14 cellular contexts compared by ENCODE assay signal in the genomic region with DNA sequence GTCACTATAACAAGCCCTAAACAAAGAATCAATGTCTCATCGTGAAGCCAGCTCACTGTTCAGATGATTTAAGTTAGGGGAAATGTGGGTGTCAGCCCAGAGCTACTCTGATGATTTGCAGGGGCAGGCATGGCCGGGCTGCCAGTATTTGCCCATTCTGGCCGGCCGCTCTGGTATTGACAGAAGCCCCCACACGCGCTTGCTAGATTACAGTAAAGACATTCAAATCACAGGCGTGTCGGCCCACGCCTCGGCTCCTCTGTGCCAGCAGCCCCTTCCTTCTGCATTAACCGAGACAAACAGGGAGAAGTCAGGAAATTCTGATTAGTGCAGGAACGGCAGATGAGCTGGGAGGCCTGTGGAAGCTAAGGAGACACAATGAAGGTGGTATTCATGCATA.
"Had no signal": no experiment of that assay in that cellular context is flagged by ENCODE, and none has a peak within 500 bp of the region (broad histone marks: within the 10 kb centered on the region; RNA-seq: fewer than 3 reads in every experiment).

No MANE protein-coding gene starts in this region.

- DNase-seq: effector memory CD8-positive, alpha-beta T cell; foreskin keratinocyte; heart left ventricle; hippocampal formation; right cardiac atrium; stimulated activated CD4-positive, alpha-beta T cell treated with anti-CD3 and anti-CD28 coated beads, Interleukin-4, amount 100 ng/mL, for 1 hour; stimulated activated naive B cell treated with anti-CD40 and anti-IgM and Interleukin-4, amounts not matched to agents 10 μg/mL and 1 μg/mL and 100 μg/mL, for 72 hours; stimulated activated naive CD8-positive, alpha-beta T cell treated with anti-CD3 and anti-CD28 coated beads, Interleukin-15, amount 100 ng/mL, for 72 hours; transverse colon had no signal

- ATAC-seq: effector memory CD8-positive, alpha-beta T cell; foreskin keratinocyte; heart left ventricle; mucosa of descending colon; natural killer cell treated with Interleukin-12 subunit alpha and Interleukin-12 subunit beta and Interleukin-15 and Interleukin-18, amount 100 ng/mL, for 72 hours; stimulated activated naive B cell treated with anti-CD40 and anti-IgM and Interleukin-4, amounts not matched to agents 10 μg/mL and 1 μg/mL and 100 μg/mL, for 72 hours; stimulated activated naive CD8-positive, alpha-beta T cell treated with anti-CD3 and anti-CD28 coated beads, Interleukin-15, amount 100 ng/mL, for 72 hours had no signal

- FAIRE-seq: colon had no signal

- H3K36me3 ChIP-seq: heart left ventricle, thoracic aorta, transverse colon had no signal

- H3K27ac Mint-ChIP-seq: dendritic cell treated with granulocyte-macrophage colony-stimulating factor and Interleukin-4, amounts not matched to agents 40 ng/mL and 50 ng/mL, for 4 days; effector memory CD8-positive, alpha-beta T cell; natural killer cell treated with Interleukin-12 subunit alpha and Interleukin-12 subunit beta and Interleukin-15 and Interleukin-18, amount 100 ng/mL, for 72 hours; stimulated activated naive B cell treated with anti-CD40 and anti-IgM and Interleukin-4, amounts not matched to agents 10 μg/mL and 1 μg/mL and 100 μg/mL, for 72 hours; stimulated activated naive CD8-positive, alpha-beta T cell treated with anti-CD3 and anti-CD28 coated beads, Interleukin-15, amount 100 ng/mL, for 72 hours had no signal

- H3K4me3 Mint-ChIP-seq: dendritic cell treated with granulocyte-macrophage colony-stimulating factor and Interleukin-4, amounts not matched to agents 40 ng/mL and 50 ng/mL, for 4 days; effector memory CD8-positive, alpha-beta T cell; natural killer cell treated with Interleukin-12 subunit alpha and Interleukin-12 subunit beta and Interleukin-15 and Interleukin-18, amount 100 ng/mL, for 72 hours; stimulated activated naive B cell treated with anti-CD40 and anti-IgM and Interleukin-4, amounts not matched to agents 10 μg/mL and 1 μg/mL and 100 μg/mL, for 72 hours; stimulated activated naive CD8-positive, alpha-beta T cell treated with anti-CD3 and anti-CD28 coated beads, Interleukin-15, amount 100 ng/mL, for 72 hours had no signal

- H3K27me3 ChIP-seq: foreskin keratinocyte, heart left ventricle, transverse colon had no signal

- H3K27ac ChIP-seq: foreskin keratinocyte, heart left ventricle, thoracic aorta, transverse colon had no signal

- H3K36me3 Mint-ChIP-seq: natural killer cell treated with Interleukin-12 subunit alpha and Interleukin-12 subunit beta and Interleukin-15 and Interleukin-18, amount 100 ng/mL, for 72 hours had no signal

- H3K27me3 Mint-ChIP-seq: dendritic cell treated with granulocyte-macrophage colony-stimulating factor and Interleukin-4, amounts not matched to agents 40 ng/mL and 50 ng/mL, for 4 days; effector memory CD8-positive, alpha-beta T cell; natural killer cell treated with Interleukin-12 subunit alpha and Interleukin-12 subunit beta and Interleukin-15 and Interleukin-18, amount 100 ng/mL, for 72 hours; stimulated activated naive B cell treated with anti-CD40 and anti-IgM and Interleukin-4, amounts not matched to agents 10 μg/mL and 1 μg/mL and 100 μg/mL, for 72 hours; stimulated activated naive CD8-positive, alpha-beta T cell treated with anti-CD3 and anti-CD28 coated beads, Interleukin-15, amount 100 ng/mL, for 72 hours had no signal

- H3K4me3 ChIP-seq: heart left ventricle, mucosa of descending colon, thoracic aorta, transverse colon had no signal

- H3K9me3 Mint-ChIP-seq: dendritic cell treated with granulocyte-macrophage colony-stimulating factor and Interleukin-4, amounts not matched to agents 40 ng/mL and 50 ng/mL, for 4 days; effector memory CD8-positive, alpha-beta T cell; natural killer cell treated with Interleukin-12 subunit alpha and Interleukin-12 subunit beta and Interleukin-15 and Interleukin-18, amount 100 ng/mL, for 72 hours; stimulated activated naive CD8-positive, alpha-beta T cell treated with anti-CD3 and anti-CD28 coated beads, Interleukin-15, amount 100 ng/mL, for 72 hours had no signal

- H3K4me1 ChIP-seq: foreskin keratinocyte had no signal

- H3K9me3 ChIP-seq: heart left ventricle, mucosa of descending colon, thoracic aorta, transverse colon had no signal
